Comparison of ENCODE assay signal across 1 cellular context in the genomic region with DNA sequence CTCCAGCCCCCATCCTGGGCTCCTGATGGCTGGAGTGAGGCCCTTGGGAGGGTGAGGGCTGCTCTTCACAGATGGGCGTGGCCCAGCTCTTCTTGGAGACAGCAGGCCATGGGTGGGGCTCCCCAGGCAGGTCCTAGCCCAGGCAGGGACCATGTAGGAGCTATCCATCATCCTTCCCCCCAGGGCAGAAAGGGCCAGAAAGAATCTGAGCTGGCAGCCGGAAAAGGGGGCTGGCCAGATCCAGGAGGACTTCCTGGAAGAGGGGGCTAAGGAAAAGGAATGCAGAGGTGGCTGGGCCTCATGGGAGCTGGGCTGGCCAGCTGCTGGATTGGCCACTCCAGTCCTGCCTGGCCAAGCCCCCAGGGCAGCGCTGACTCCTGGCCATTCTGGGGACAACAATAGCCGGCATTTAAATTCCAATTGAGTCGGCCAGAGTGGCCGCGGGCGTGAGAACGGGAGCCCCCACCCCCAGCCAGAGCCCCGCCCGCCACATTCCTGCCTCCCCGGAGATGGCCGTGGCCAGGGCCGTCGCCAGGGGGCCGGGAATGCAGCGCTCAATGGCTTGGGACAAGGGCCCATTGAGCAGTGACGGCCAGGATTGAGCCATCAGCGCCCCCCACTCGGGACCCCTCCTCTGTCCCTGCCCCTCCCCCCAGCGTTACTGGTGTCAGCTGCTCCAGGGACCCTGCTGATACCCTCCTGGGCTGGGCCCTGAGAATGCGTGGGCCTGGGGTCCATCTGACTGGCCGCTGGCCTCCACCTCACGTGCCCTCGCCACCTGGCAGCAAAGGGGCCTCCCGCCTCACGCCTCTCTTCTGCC.
TF ChIP-seq lines count a peak whose summit lies in the region.

No MANE protein-coding gene starts in this region.

TF ChIP-seq in IMR-90, 13 proteins besides CTCF, POLR2A, EP300 and RAD21:
- no peak for TF ChIP-seq MAZ (IDR thresholded peaks at IDR 0.05; ENCODE audit: borderline replicate concordance, low read depth, low read length)
- no peak for TF ChIP-seq SMC3 (IDR thresholded peaks at IDR 0.05; ENCODE audit: low read depth, low read length)
- no peak for TF ChIP-seq CHD1 (IDR thresholded peaks at IDR 0.05; ENCODE audit: low read depth, low read length)
- TF ChIP-seq, protein P1, sequence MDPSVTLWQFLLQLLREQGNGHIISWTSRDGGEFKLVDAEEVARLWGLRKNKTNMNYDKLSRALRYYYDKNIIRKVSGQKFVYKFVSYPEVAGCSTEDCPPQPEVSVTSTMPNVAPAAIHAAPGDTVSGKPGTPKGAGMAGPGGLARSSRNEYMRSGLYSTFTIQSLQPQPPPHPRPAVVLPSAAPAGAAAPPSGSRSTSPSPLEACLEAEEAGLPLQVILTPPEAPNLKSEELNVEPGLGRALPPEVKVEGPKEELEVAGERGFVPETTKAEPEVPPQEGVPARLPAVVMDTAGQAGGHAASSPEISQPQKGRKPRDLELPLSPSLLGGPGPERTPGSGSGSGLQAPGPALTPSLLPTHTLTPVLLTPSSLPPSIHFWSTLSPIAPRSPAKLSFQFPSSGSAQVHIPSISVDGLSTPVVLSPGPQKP (IDR thresholded peaks at IDR 0.05; ENCODE audit: borderline replicate concordance, low read depth, low read length): no peak
- no peak for TF ChIP-seq RCOR1 (IDR thresholded peaks at IDR 0.05; ENCODE audit: insufficient replicate concordance, low read length)
- no peak for TF ChIP-seq CEBPB (IDR thresholded peaks at IDR 0.05; ENCODE audit: low read depth, low read length)
- TF ChIP-seq FOS (IDR thresholded peaks at IDR 0.05; ENCODE audit: low read depth, low read length): no peak
- TF ChIP-seq RFX5 (IDR thresholded peaks at IDR 0.05; ENCODE audit: low read depth, low read length): no peak
